6 cellular contexts compared by ENCODE assay signal in the genomic region with DNA sequence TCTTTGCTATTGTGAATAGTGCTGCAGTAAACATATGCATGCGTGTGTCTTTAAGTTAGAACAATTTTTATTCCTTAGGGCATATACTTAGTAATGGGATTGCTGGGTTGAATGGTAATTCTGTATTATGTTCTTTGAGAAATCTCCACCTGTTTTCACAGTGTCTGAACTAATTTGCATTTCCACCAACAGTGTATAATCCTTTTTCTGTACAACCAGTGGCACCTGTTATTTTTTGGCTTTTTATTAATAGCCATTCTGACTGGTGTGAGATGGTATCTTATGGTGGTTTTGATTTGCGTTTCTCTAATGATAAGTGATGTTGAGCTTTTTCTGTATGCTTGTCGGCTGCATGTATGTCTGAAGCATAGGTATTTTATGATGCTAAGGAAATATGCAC.
"Had no signal": no experiment of that assay in that cellular context is flagged by ENCODE, and none has a peak within 500 bp of the region (broad histone marks: within the 10 kb centered on the region; RNA-seq: fewer than 3 reads in every experiment).

No MANE protein-coding gene starts in this region.

- H3K4me3 ChIP-seq: GM23338, K562 had no signal

- DNase-seq: H9, HCEC 1CT, IMR-90, KG1 had no signal

- ATAC-seq: GM23338, K562 had no signal
